18 cellular contexts compared by ENCODE assay signal in the genomic region with DNA sequence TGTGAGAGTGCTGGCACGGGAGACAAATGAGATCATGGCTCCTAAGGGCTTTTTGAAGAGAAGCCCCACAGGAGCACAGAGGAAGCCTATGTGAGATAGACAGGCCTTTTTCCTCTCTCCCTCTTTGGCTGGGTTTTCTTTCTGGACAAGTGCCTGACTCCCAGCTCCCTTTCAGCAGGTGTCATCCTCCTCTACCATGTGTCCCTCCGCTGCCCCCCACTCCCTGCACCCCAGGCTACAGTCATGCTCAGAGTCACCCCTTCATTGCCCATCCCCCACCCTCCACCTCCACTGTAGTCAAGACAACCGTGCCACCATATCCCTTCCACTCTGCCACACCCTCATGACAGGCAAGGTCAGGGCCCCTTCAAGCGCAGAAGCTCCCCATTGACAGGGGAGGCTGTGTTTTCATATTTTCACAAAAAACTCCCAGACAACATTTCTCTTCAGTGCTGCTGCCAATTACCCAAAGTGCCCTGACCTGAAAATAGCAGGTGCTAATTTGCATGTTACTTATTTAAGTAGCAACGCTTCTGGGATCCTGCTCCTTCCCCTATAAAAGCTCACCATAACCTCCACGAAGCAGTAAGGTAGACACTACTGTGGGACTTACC.
DNase-seq lines count a peak whose midpoint lies in the region; ATAC-seq and TF ChIP-seq lines count a peak whose summit lies in the region.
"Had no signal": no experiment of that assay in that cellular context is flagged by ENCODE, and none has a peak within 500 bp of the region (broad histone marks: within the 10 kb centered on the region; RNA-seq: fewer than 3 reads in every experiment).

No MANE protein-coding gene starts in this region.

- DNase-seq in GM23338 (ENCODE audit: low spot score) (no peak), Peyer's patch (no peak), right cardiac atrium (peak in 1 of 3 donors; percentile 48), gastrocnemius medialis (no peak), aorta (no peak), DMS153 (lab: John Stamatoyannopoulos, UW) (no peak)
- no peak for DNase-seq in activated CD4-positive, alpha-beta T cell treated with anti-CD3 and anti-CD28 coated beads for 36 hours
- DNase-seq: activated CD8-positive, alpha-beta T cell treated with anti-CD3 and anti-CD28 coated beads, Interleukin-2, amount 10 ng/mL, durations not matched to agents 7 days and 5 days; activated naive CD4-positive, alpha-beta T cell; CD4-positive, alpha-beta memory T cell; GDM1; NCI-H2081; OCI-M1; stimulated activated CD4-positive, alpha-beta T cell treated with anti-CD3 and anti-CD28 coated beads, Interleukin-4, amount 100 ng/mL, for 24 hours; stimulated activated naive CD4-positive, alpha-beta T cell treated with Interleukin-2 at 50 U/mL for 16 hours had no signal

- H3K27me3 ChIP-seq in GM23338 (ENCODE audit: insufficient read depth) (no peaks in the 10 kb centered on the region; the same call in 1 of the 2 replicates), Peyer's patch (no peaks in the 10 kb centered on the region), right cardiac atrium (ENCODE audit: control insufficient read depth, insufficient read depth) (no peaks in the 10 kb centered on the region), gastrocnemius medialis (peaks cover 12 to 19% (median 18%) of the 10 kb centered on the region in 3 donors), aorta (ENCODE audit: control insufficient read depth in 1 of 2, insufficient read depth in 2 of 2, low read length in 1 of 2) (no peaks in the 10 kb centered on the region)

- TF ChIP-seq CTCF in GM23338 (conservative IDR thresholded peaks at IDR 0.05; ENCODE audit: low read depth in 2 of 2) (no peak), Peyer's patch (IDR thresholded peaks at IDR 0.05) (no peak), gastrocnemius medialis (IDR thresholded peaks at IDR 0.05 in 4 of 5, conservative IDR thresholded peaks at IDR 0.05 in 1 of 5) (no peak)

- intact Hi-C loops in right cardiac atrium (cut with DNase I): no loop called here
- intact Hi-C loops in gastrocnemius medialis (cut with DNase I; ENCODE audit: low total_unique reads): no loop called here
- intact Hi-C loops in activated CD4-positive, alpha-beta T cell treated with anti-CD3 and anti-CD28 coated beads for 36 hours (cut with DNase I, micrococcal nuclease): no loop called here
- intact Hi-C loops in aorta (cut with DNase I): no loop called here

- in situ Hi-C loops in gastrocnemius medialis (cut with MboI; ENCODE audit: low sequenced_read_pairs in 4 of 4): no loop called here

- no peaks in the 10 kb centered on the region for H3K9me3 Mint-ChIP-seq in GM23338
- H3K9me3 Mint-ChIP-seq in activated CD4-positive, alpha-beta T cell treated with anti-CD3 and anti-CD28 coated beads for 36 hours (ENCODE audit: low read depth): no peaks in the 10 kb centered on the region
- H3K9me3 Mint-ChIP-seq: CD4-positive, alpha-beta memory T cell; T-helper 2 cell treated with Interferon-gamma antibody and Interleukin-4, amounts not matched to agents 5 μg/mL and 100 μg/mL, for 36 hours had no signal

- no peak overlapping the region for H2AFZ ChIP-seq in GM23338
- H2AFZ ChIP-seq: parathyroid adenoma had no signal

- 60% methylated on average over 6 of the region's 6 CpGs for WGBS in right cardiac atrium
- 75 to 77% methylated on average over 6 of the region's 6 CpGs for WGBS in aorta, 2 donors

- TF ChIP-seq POLR2A in Peyer's patch (IDR thresholded peaks at IDR 0.05) (no peak), gastrocnemius medialis (IDR thresholded peaks at IDR 0.05) (no peak)

- H3K27ac ChIP-seq in GM23338 (ENCODE audit: low read depth): no peak overlapping the region
- H3K27ac ChIP-seq in Peyer's patch: peak overlapping the region in 3 of 4 donors; percentile 30 to 60 (median 45)
- peak overlapping the region; percentile 73 for H3K27ac ChIP-seq in right cardiac atrium (ENCODE audit: low read length)
- H3K27ac ChIP-seq in gastrocnemius medialis: peak overlapping the region; percentile 67 to 74 (median 70)
- no peak overlapping the region for H3K27ac ChIP-seq in aorta (ENCODE audit: low read depth in 1 of 2, low read length in 2 of 2)
- H3K27ac ChIP-seq: parathyroid adenoma had no signal

- H3K9me2 ChIP-seq in GM23338 (ENCODE audit: insufficient read depth): no peaks in the 10 kb centered on the region

- H3K9me3 ChIP-seq in Peyer's patch: no peaks in the 10 kb centered on the region
- no peaks in the 10 kb centered on the region for H3K9me3 ChIP-seq in right cardiac atrium (ENCODE audit: control insufficient read depth, low read length)
- no peaks in the 10 kb centered on the region for H3K9me3 ChIP-seq in gastrocnemius medialis
- no peaks in the 10 kb centered on the region for H3K9me3 ChIP-seq in aorta (ENCODE audit: control insufficient read depth, low read length)

- peak overlapping the region; percentile 74 for H3K4me2 ChIP-seq in GM23338

- H3K36me3 ChIP-seq in GM23338 (ENCODE audit: insufficient read depth) (no peaks in the 10 kb centered on the region), Peyer's patch (no peaks in the 10 kb centered on the region), gastrocnemius medialis (no peaks in the 10 kb centered on the region), aorta (ENCODE audit: control insufficient read depth in 1 of 2, insufficient read depth in 2 of 2, low read length in 1 of 2) (no peaks in the 10 kb centered on the region)

- H3K27ac Mint-ChIP-seq in GM23338: peak overlapping the region; percentile 85
- H3K27ac Mint-ChIP-seq in activated CD4-positive, alpha-beta T cell treated with anti-CD3 and anti-CD28 coated beads for 36 hours: no peak overlapping the region
- H3K27ac Mint-ChIP-seq: activated CD8-positive, alpha-beta T cell treated with anti-CD3 and anti-CD28 coated beads, Interleukin-2, amount 10 ng/mL, durations not matched to agents 7 days and 5 days; CD4-positive, alpha-beta memory T cell; T-helper 2 cell treated with Interferon-gamma antibody and Interleukin-4, amounts not matched to agents 5 μg/mL and 100 μg/mL, for 36 hours had no signal

- peaks cover 53% of the 10 kb centered on the region for H3K4me1 Mint-ChIP-seq in GM23338
- H3K4me1 Mint-ChIP-seq in activated CD4-positive, alpha-beta T cell treated with anti-CD3 and anti-CD28 coated beads for 36 hours: peaks cover 9% of the 10 kb centered on the region

- H4K20me1 ChIP-seq in GM23338 (replicated peaks; ENCODE audit: insufficient read depth): peaks cover 7% of the 10 kb centered on the region

- H3F3A ChIP-seq in GM23338 (replicated peaks; ENCODE audit: low read depth): 0 out of 2 replicates have a peak, but pooled peaks cover 6% of the 10 kb centered on the region

- H3K4me3 ChIP-seq in GM23338 (0 out of 2 replicates have a peak overlapping the region, but pooled peaks have one; percentile 9), Peyer's patch (no peak overlapping the region), right cardiac atrium (ENCODE audit: low read length) (no peak overlapping the region), gastrocnemius medialis (no peak overlapping the region), aorta (ENCODE audit: low read length in 2 of 2) (no peak overlapping the region)

- H3K36me3 Mint-ChIP-seq in GM23338 (ENCODE audit: low read depth): no peaks in the 10 kb centered on the region
- no peaks in the 10 kb centered on the region for H3K36me3 Mint-ChIP-seq in activated CD4-positive, alpha-beta T cell treated with anti-CD3 and anti-CD28 coated beads for 36 hours (ENCODE audit: low read depth)

- H3K4me1 ChIP-seq in GM23338 (ENCODE audit: insufficient read depth) (peaks cover 46% of the 10 kb centered on the region), Peyer's patch (peaks cover 0 to 31% (median 6%) of the 10 kb centered on the region in 4 donors), right cardiac atrium (ENCODE audit: control insufficient read depth, insufficient read depth, low read length) (peaks cover 26% of the 10 kb centered on the region), gastrocnemius medialis (peaks cover 49 to 58% of the 10 kb centered on the region in 2 donors), aorta (ENCODE audit: control insufficient read depth in 1 of 2, insufficient read depth in 2 of 2, low read length in 2 of 2) (peaks cover 3 to 10% of the 10 kb centered on the region in 2 donors)
- H3K4me1 ChIP-seq: parathyroid adenoma had no signal

- peaks cover 17% of the 10 kb centered on the region for H3K27me3 Mint-ChIP-seq in GM23338 (ENCODE audit: insufficient read depth, low read depth, poor library complexity)
- H3K27me3 Mint-ChIP-seq in activated CD4-positive, alpha-beta T cell treated with anti-CD3 and anti-CD28 coated beads for 36 hours: peaks cover 8% of the 10 kb centered on the region

- no peak for ATAC-seq in GM23338
- no peak for ATAC-seq in right cardiac atrium
- ATAC-seq in gastrocnemius medialis: no peak
- ATAC-seq in HG03045 (IDR thresholded peaks at IDR 0.05; ENCODE audit: unreplicated experiment): no peak
- no peak for ATAC-seq in activated CD4-positive, alpha-beta T cell treated with anti-CD3 and anti-CD28 coated beads for 36 hours
- no peak for ATAC-seq in aorta (ENCODE audit: low FRiP score)
- ATAC-seq: activated CD8-positive, alpha-beta T cell treated with anti-CD3 and anti-CD28 coated beads, Interleukin-2, amount 10 ng/mL, durations not matched to agents 7 days and 5 days had no signal

- CTCF ChIA-PET in activated CD4-positive, alpha-beta T cell treated with anti-CD3 and anti-CD28 coated beads for 36 hours (lab: Charles Lee): interaction anchor here (0.6 to 1.7 kb wide), 5 partner anchors 11 to 188 kb away, joined by 3 to 6 read pairs (median 5); no protein-coding TSS in a partner anchor

- POLR2A ChIA-PET in activated CD4-positive, alpha-beta T cell treated with anti-CD3 and anti-CD28 coated beads for 36 hours (lab: Charles Lee): no interaction called here

- H3K4me3 Mint-ChIP-seq in GM23338: peak overlapping the region; percentile 93; the same call in 2 of the 3 replicates
- no peak overlapping the region for H3K4me3 Mint-ChIP-seq in activated CD4-positive, alpha-beta T cell treated with anti-CD3 and anti-CD28 coated beads for 36 hours
- H3K4me3 Mint-ChIP-seq: activated CD8-positive, alpha-beta T cell treated with anti-CD3 and anti-CD28 coated beads, Interleukin-2, amount 10 ng/mL, durations not matched to agents 7 days and 5 days; T-helper 2 cell treated with Interferon-gamma antibody and Interleukin-4, amounts not matched to agents 5 μg/mL and 100 μg/mL, for 36 hours had no signal

- H3K79me2 ChIP-seq in GM23338 (replicated peaks; ENCODE audit: insufficient read depth): peaks cover 16% of the 10 kb centered on the region
- H3K79me2 ChIP-seq: parathyroid adenoma had no signal

TF ChIP-seq in GM23338, 12 proteins besides CTCF, POLR2A, EP300 and RAD21 (continues in another document):
- TF ChIP-seq NANOG (IDR thresholded peaks at IDR 0.05; ENCODE audit: borderline replicate concordance) (no peak), EZH2 (IDR thresholded peaks at IDR 0.05; ENCODE audit: low read depth, unreplicated experiment) (no peak), ZNF114 (CRISPR knock-in tag; IDR thresholded peaks at IDR 0.05) (no peak), ZNF331 (CRISPR knock-in tag; IDR thresholded peaks at IDR 0.05; ENCODE audit: low read depth) (no peak)

Comparison
In these comparisons a context has a peak if more than half of its experiments do, and no peak if none do; other contexts are left out.
1. H3K27ac ChIP-seq: peak in Peyer's patch (3 of 4), right cardiac atrium (single experiment) and gastrocnemius medialis (4 of 4); none in GM23338 (single experiment) and aorta (0 of 2).